ENCODE assay signal across 7 cellular contexts in the genomic region with DNA sequence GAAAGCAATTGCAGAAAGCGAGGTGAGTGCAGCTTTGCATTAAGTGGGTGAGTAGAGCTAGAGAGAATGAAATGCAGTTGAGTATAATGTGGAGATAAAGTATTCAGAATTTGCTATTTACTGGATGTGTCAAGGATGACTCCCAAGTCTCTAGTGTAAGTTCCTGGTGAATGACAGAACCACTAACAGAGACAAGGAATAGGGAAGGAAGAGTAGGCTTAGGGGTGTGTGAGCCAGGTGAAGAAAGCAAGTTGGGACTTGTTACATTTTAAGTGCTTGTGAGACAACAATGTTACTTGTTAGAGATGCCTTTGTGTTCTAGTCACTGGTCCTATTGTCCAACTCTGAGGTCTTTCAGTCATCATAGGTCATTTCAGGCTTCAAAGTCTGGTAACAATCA. TPM values are rescaled to one million over a fixed set of nuclear protein-coding genes. Genes with fewer than 3 reads are reported as not detected.
"Had no signal": no experiment of that assay in that cellular context is flagged by ENCODE, and none has a peak within 500 bp of the region (broad histone marks: within the 10 kb centered on the region; RNA-seq: fewer than 3 reads in every experiment).

No MANE protein-coding gene starts in this region.

RNA-seq across cellular contexts. Expression of a gene that starts 26.0 kb away (rescaled TPM):
- total RNA-seq: GM23248, GM23338, H1, H4, H7, H9, HFFc6 had no signal
- polyA plus RNA-seq: GM23248, GM23338, H1 had no signal
